ENCODE assay signal across 26 cellular contexts in the genomic region with DNA sequence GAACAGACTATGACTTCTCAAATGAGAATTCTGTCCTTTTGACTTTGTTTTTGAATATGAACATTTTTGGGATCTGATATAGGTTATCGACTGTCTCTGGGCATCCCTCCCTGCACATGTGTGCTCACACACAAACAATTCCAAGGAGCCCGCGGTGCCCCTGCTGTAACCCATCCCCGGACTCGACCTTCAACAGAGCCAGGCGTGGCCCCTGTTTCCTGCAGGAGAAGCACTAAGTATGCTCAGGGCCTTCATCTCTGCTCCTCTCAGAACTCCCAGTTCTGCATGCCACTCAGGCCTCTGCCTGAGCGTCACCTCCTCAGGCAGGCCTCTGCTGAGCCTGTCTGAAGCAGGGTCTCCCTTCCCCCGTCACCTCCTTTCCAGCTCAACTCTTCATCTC. TPM values are rescaled to one million over a fixed set of nuclear protein-coding genes. Genes with fewer than 3 reads are reported as not detected.
A peak's percentile ranks its signal among the peaks of the same experiment; 100 is the strongest.
DNase-seq lines count a peak whose midpoint lies in the region; ATAC-seq and TF ChIP-seq lines count a peak whose summit lies in the region.
"Had no signal": no experiment of that assay in that cellular context is flagged by ENCODE, and none has a peak within 500 bp of the region (broad histone marks: within the 10 kb centered on the region; RNA-seq: fewer than 3 reads in every experiment).

No MANE protein-coding gene starts in this region.

- no peak for TF ChIP-seq CTCF in CD14-positive monocyte (IDR thresholded peaks at IDR 0.05)

- peaks cover 61% of the 10 kb centered on the region for H3K36me3 Mint-ChIP-seq in activated CD4-positive, alpha-beta T cell treated with anti-CD3 and anti-CD28 coated beads, Interleukin-2, amount 10 ng/mL, durations not matched to agents 7 days and 5 days (ENCODE audit: low read depth)
- H3K36me3 Mint-ChIP-seq in CD14-positive monocyte (peaks cover 84 to 99% of the 10 kb centered on the region in 2 donors), T-helper 17 cell (ENCODE audit: low read depth) (peaks cover 9% of the 10 kb centered on the region), memory B cell (peaks cover 31% of the 10 kb centered on the region)

- H3K27ac Mint-ChIP-seq in activated CD4-positive, alpha-beta T cell treated with anti-CD3 and anti-CD28 coated beads, Interleukin-2, amount 10 ng/mL, durations not matched to agents 7 days and 5 days, result peak overlapping the region; percentile 60
- H3K27ac Mint-ChIP-seq in CD14-positive monocyte (peak overlapping the region in 4 of 7 donors; percentile 17 to 82 (median 43)), T-helper 17 cell (peak overlapping the region; percentile 89), memory B cell (peak overlapping the region; percentile 33)
- H3K27ac Mint-ChIP-seq: mesothelial cell of epicardium had no signal

- no peaks in the 10 kb centered on the region for H3K9me3 Mint-ChIP-seq in activated CD4-positive, alpha-beta T cell treated with anti-CD3 and anti-CD28 coated beads, Interleukin-2, amount 10 ng/mL, durations not matched to agents 7 days and 5 days
- H3K9me3 Mint-ChIP-seq in CD14-positive monocyte, result no peaks in the 10 kb centered on the region
- no peaks in the 10 kb centered on the region for H3K9me3 Mint-ChIP-seq in memory B cell
- H3K9me3 Mint-ChIP-seq: mesothelial cell of epicardium had no signal

- CTCF ChIA-PET in activated CD4-positive, alpha-beta T cell treated with anti-CD3 and anti-CD28 coated beads, Interleukin-2, amount 10 ng/mL, durations not matched to agents 7 days and 5 days (lab: Charles Lee), result interaction anchor here (0.6 to 2.1 kb wide), 3 partner anchors 8 to 224 kb away, joined by 3 to 7 read pairs (median 3); no protein-coding TSS in a partner anchor

- no peaks in the 10 kb centered on the region for H3K9me3 ChIP-seq in T-helper 17 cell (ENCODE audit: control insufficient read depth, low read length, poor library complexity, severe bottlenecking)
- H3K9me3 ChIP-seq: gastrocnemius medialis, HAP-1, MG63, SJCRH30, upper lobe of right lung had no signal

- intact Hi-C loops in CD14-positive monocyte (cut with micrococcal nuclease), result no loop called here

- H3K4me3 Mint-ChIP-seq in activated CD4-positive, alpha-beta T cell treated with anti-CD3 and anti-CD28 coated beads, Interleukin-2, amount 10 ng/mL, durations not matched to agents 7 days and 5 days, result no peak overlapping the region
- no peak overlapping the region for H3K4me3 Mint-ChIP-seq in CD14-positive monocyte
- H3K4me3 Mint-ChIP-seq in T-helper 17 cell, result no peak overlapping the region
- H3K4me3 Mint-ChIP-seq in memory B cell, result no peak overlapping the region
- H3K4me3 Mint-ChIP-seq: mesothelial cell of epicardium had no signal

- peaks cover 19% of the 10 kb centered on the region for H3K4me1 Mint-ChIP-seq in activated CD4-positive, alpha-beta T cell treated with anti-CD3 and anti-CD28 coated beads, Interleukin-2, amount 10 ng/mL, durations not matched to agents 7 days and 5 days
- H3K4me1 Mint-ChIP-seq in CD14-positive monocyte (no peaks in the 10 kb centered on the region), T-helper 17 cell (peaks cover 6% of the 10 kb centered on the region), memory B cell (peaks cover 6% of the 10 kb centered on the region)
- H3K4me1 Mint-ChIP-seq: mesothelial cell of epicardium had no signal

- H3K27me3 Mint-ChIP-seq in activated CD4-positive, alpha-beta T cell treated with anti-CD3 and anti-CD28 coated beads, Interleukin-2, amount 10 ng/mL, durations not matched to agents 7 days and 5 days, result no peaks in the 10 kb centered on the region
- H3K27me3 Mint-ChIP-seq in CD14-positive monocyte (ENCODE audit: low read depth in 3 of 3), result peaks cover 0 to 3% (median 0%) of the 10 kb centered on the region in 3 donors
- H3K27me3 Mint-ChIP-seq in T-helper 17 cell, result no peaks in the 10 kb centered on the region
- H3K27me3 Mint-ChIP-seq in memory B cell, result no peaks in the 10 kb centered on the region

- POLR2A ChIA-PET in activated CD4-positive, alpha-beta T cell treated with anti-CD3 and anti-CD28 coated beads, Interleukin-2, amount 10 ng/mL, durations not matched to agents 7 days and 5 days (lab: Charles Lee), result no interaction called here

- ATAC-seq in T-helper 17 cell, result no peak
- ATAC-seq in memory B cell (ENCODE audit: low read depth), result no peak
- ATAC-seq in GM18907 (IDR thresholded peaks at IDR 0.05; ENCODE audit: unreplicated experiment), result no peak
- no peak for ATAC-seq in left lobe of liver
- ATAC-seq: gastrocnemius medialis; GM12878; stimulated activated naive CD8-positive, alpha-beta T cell treated with anti-CD3 and anti-CD28 coated beads, Interleukin-15, Interleukin-2, amounts not matched to agents 100 U/mL and 50 U/mL, for 24 hours; upper lobe of right lung had no signal

- no peak for DNase-seq in activated CD4-positive, alpha-beta T cell treated with anti-CD3 and anti-CD28 coated beads, Interleukin-2, amount 10 ng/mL, durations not matched to agents 7 days and 5 days
- DNase-seq in activated CD4-positive, alpha-beta T cell treated with anti-CD3 and anti-CD28 coated beads for 4 hours, result no peak
- DNase-seq in CD14-positive monocyte (ENCODE audit: low spot score) (no peak), T-helper 17 cell (no peak), memory B cell (ENCODE audit: low spot score in 2 of 2) (no peak), SHP77 treated with DMSO at 0.1 percent for 48 hours (lab: John Stamatoyannopoulos, UW) (no peak), left lobe of liver (ENCODE audit: low spot score) (no peak)
- DNase-seq: activated CD4-positive, CD25-positive, alpha-beta regulatory T cell; aorta; DMS153; gastrocnemius medialis; MG63; NCI-H1105; NCI-H1930; NCI-H2171 treated with DMSO at 0.1 percent for 48 hours; NCI-H510A; occipital lobe; retina; SJCRH30; stimulated activated naive CD8-positive, alpha-beta T cell treated with anti-CD3 and anti-CD28 coated beads, Interleukin-15, Interleukin-2, amounts not matched to agents 100 U/mL and 50 U/mL, for 24 hours; upper lobe of right lung had no signal

RNA-seq across cellular contexts. Expression of gene NUP210, which starts 57.6 kb away (rescaled TPM):
- total RNA-seq in activated CD4-positive, alpha-beta T cell treated with anti-CD3 and anti-CD28 coated beads, Interleukin-2, amount 10 ng/mL, durations not matched to agents 7 days and 5 days, result 100 to 1,000 TPM; 196 to 204 TPM
- polyA plus RNA-seq in CD14-positive monocyte, result 10 to 100 TPM in 1 of 2 donors, 1 to 10 TPM in 1; 7.9 to 13.0 TPM
- total RNA-seq in T-helper 17 cell (100 to 1,000 TPM; 125 to 137 TPM), left lobe of liver (19.1 TPM)
- total RNA-seq: bronchial epithelial cell had no signal

Comparison
In these comparisons a context has a peak if more than half of its experiments do, and no peak if none do; other contexts are left out.
1. H3K27ac Mint-ChIP-seq: peak in every context shown above with its lines; median percentile 89 in T-helper 17 cell; 60 in activated CD4-positive, alpha-beta T cell treated with anti-CD3 and anti-CD28 coated beads, Interleukin-2, amount 10 ng/mL, durations not matched to agents 7 days and 5 days; 43 in CD14-positive monocyte; 33 in memory B cell.